Comparison of ENCODE assay signal across 15 cellular contexts in genomic region chr11:17403977-17404759, GRCh38. TPM values are rescaled to one million over a fixed set of nuclear protein-coding genes. Genes with fewer than 3 reads are reported as not detected.
DNase-seq lines count a peak whose midpoint lies in the region; ATAC-seq and TF ChIP-seq lines count a peak whose summit lies in the region.
"Had no signal": no experiment of that assay in that cellular context is flagged by ENCODE, and none has a peak within 500 bp of the region (broad histone marks: within the 10 kb centered on the region; RNA-seq: fewer than 3 reads in every experiment).

No MANE protein-coding gene starts in this region.

- TF ChIP-seq CTCF in epithelial cell of proximal tubule (conservative IDR thresholded peaks at IDR 0.05; ENCODE audit: low read depth, low read length) = no peak

- peak; percentile 45 for DNase-seq in DMS79 (lab: John Stamatoyannopoulos, UW)
- peak; percentile 94 for DNase-seq in NCI-H226
- DNase-seq in epithelial cell of proximal tubule (ENCODE audit: low read depth) = peak; percentile 82
- DNase-seq in renal cortical epithelial cell (ENCODE audit: low read depth) = peak; percentile 94
- DNase-seq in NCI-H446 treated with DMSO at 0.1 percent for 48 hours (lab: John Stamatoyannopoulos, UW) = no peak
- no peak for DNase-seq in HPDE6-E6E7 (ENCODE audit: extremely low spot score)
- no peak for DNase-seq in Right ventricle myocardium superior
- DNase-seq in activated gamma-delta T cell treated with Interleukin-2 at 50 U/mL for 16 hours = no peak
- DNase-seq: activated CD4-positive, alpha-beta memory T cell treated with anti-CD3 and anti-CD28 coated beads, Interleukin-2, amount 10 ng/mL, durations not matched to agents 7 days and 5 days; amygdala; colonic mucosa; DMS 273 treated with DMSO at 0.1 percent for 48 hours; hypothalamus; NCI-H1092 treated with DMSO at 0.1 percent for 48 hours; SIG-M5 had no signal

- intact Hi-C loops in Right ventricle myocardium superior (cut with DNase I) = no loop called here

- H3K4me3 ChIP-seq in epithelial cell of proximal tubule (ENCODE audit: low read depth, low read length) = no peak overlapping the region
- H3K4me3 ChIP-seq: colonic mucosa had no signal

- no peak for ATAC-seq in Right ventricle myocardium superior (ENCODE audit: poor library complexity)

RNA-seq across cellular contexts. Expression of gene KCNJ11, which starts 15.7 kb away (rescaled TPM):
- total RNA-seq in epithelial cell of proximal tubule (0.22 and 0.63 TPM in 2 replicates), renal cortical epithelial cell (0.25 and 0.35 TPM in 2 replicates), Right ventricle myocardium superior (27.7 TPM)

RNA-seq across cellular contexts. Expression of gene NCR3LG1, which starts 52.6 kb away (rescaled TPM):
- total RNA-seq in epithelial cell of proximal tubule (1.2 and 2.3 TPM in 2 replicates), renal cortical epithelial cell (0.99 and 2.1 TPM in 2 replicates), Right ventricle myocardium superior (0.56 TPM)

Comparison
In these comparisons a context has a peak if more than half of its experiments do, and no peak if none do; other contexts are left out.
1. DNase-seq: peak in DMS79 (single experiment), NCI-H226 (single experiment), epithelial cell of proximal tubule (single experiment) and renal cortical epithelial cell (single experiment); none in NCI-H446 treated with DMSO at 0.1 percent for 48 hours (single experiment), HPDE6-E6E7 (single experiment), Right ventricle myocardium superior (single experiment) and activated gamma-delta T cell treated with Interleukin-2 at 50 U/mL for 16 hours (single experiment).
2. RNA of gene KCNJ11, which starts 15.7 kb away (total RNA-seq): 27.7 TPM in Right ventricle myocardium superior (single experiment); 0.22 to 0.63 TPM in epithelial cell of proximal tubule and 0.25 to 0.35 TPM in renal cortical epithelial cell; every median in the first group is over 10 times any median in the second.